1 cellular context compared by ENCODE assay signal in the genomic region with DNA sequence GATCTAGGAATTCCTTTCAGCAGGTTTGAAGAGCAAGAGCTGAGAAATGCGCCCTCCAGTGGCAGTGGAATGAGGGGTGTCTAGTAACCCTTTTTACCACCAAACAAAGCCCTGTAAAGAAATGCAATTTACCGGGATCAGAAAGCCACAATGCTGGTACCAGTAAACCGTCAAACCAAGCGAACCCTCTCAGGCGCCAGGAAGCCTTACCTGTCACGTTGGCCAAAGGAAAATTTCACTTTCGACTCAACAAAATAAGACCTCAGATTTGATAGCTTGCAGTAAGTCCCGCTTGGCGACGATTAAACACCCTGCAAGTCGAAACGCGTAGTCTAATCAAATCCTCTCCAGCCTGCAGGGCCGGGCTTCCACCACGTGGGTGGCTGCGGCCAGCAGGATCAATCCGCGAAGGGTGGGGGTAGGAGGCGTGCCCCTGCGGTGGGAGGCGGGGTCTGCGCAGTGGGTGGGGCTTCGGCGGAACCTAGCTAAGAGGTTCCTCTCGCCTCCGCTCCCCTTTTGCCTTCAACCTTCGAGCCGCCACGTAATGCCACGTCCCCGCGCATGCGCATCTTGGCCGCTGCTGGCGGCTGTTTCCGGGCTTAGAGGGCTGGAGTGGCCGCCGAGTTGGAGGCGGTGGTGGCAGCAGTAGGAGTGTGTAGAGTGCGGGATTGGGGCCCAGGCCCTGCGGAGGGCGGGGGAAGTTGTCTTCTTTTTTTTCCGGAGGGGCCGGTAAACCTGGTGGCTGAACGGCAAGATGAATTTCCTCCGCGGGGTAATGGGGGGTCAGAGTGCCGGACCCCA.
TF ChIP-seq lines count a peak whose summit lies in the region.

A gene with protein sequence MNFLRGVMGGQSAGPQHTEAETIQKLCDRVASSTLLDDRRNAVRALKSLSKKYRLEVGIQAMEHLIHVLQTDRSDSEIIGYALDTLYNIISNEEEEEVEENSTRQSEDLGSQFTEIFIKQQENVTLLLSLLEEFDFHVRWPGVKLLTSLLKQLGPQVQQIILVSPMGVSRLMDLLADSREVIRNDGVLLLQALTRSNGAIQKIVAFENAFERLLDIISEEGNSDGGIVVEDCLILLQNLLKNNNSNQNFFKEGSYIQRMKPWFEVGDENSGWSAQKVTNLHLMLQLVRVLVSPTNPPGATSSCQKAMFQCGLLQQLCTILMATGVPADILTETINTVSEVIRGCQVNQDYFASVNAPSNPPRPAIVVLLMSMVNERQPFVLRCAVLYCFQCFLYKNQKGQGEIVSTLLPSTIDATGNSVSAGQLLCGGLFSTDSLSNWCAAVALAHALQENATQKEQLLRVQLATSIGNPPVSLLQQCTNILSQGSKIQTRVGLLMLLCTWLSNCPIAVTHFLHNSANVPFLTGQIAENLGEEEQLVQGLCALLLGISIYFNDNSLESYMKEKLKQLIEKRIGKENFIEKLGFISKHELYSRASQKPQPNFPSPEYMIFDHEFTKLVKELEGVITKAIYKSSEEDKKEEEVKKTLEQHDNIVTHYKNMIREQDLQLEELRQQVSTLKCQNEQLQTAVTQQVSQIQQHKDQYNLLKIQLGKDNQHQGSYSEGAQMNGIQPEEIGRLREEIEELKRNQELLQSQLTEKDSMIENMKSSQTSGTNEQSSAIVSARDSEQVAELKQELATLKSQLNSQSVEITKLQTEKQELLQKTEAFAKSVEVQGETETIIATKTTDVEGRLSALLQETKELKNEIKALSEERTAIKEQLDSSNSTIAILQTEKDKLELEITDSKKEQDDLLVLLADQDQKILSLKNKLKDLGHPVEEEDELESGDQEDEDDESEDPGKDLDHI (plus strand): TSS at position 512 of the 801 bp plus-strand sequence. CDS start 243 bp downstream, at position 755.

TF ChIP-seq in HepG2, 621 proteins besides CTCF, POLR2A, EP300 and RAD21 (continued from another document and continues in another):
- TF ChIP-seq ZNF788 (CRISPR knock-in tag; IDR thresholded peaks at IDR 0.05; ENCODE audit: borderline replicate concordance) = peak; percentile 48; the same call in 1 of the 2 replicates
- TF ChIP-seq SRF (IDR thresholded peaks at IDR 0.05; ENCODE audit: low read depth, low read length) = 0 out of 2 replicates have a peak, but pooled peaks have one; percentile 41
- TF ChIP-seq EHMT2 (IDR thresholded peaks at IDR 0.05; ENCODE audit: borderline replicate concordance, low read depth, low read length) = no peak
- peak; percentile 63; the same call in 1 of the 2 replicates for TF ChIP-seq RXRA (CRISPR knock-in tag; IDR thresholded peaks at IDR 0.05)
- 0 out of 2 replicates have a peak, but pooled peaks have one; percentile 41 for TF ChIP-seq ZNF644 (CRISPR knock-in tag; IDR thresholded peaks at IDR 0.05; ENCODE audit: low read depth)
- peak; percentile 63 for TF ChIP-seq MTA1 (CRISPR knock-in tag; IDR thresholded peaks at IDR 0.05; ENCODE audit: borderline replicate concordance)
- TF ChIP-seq KMT2A (CRISPR knock-in tag; IDR thresholded peaks at IDR 0.05) = no peak; the same call in 1 of the 2 replicates
- TF ChIP-seq TEAD3 (CRISPR knock-in tag; optimal IDR thresholded peaks at IDR 0.05; ENCODE audit: borderline replicate concordance) = peak; percentile 55
- TF ChIP-seq, protein P1, sequence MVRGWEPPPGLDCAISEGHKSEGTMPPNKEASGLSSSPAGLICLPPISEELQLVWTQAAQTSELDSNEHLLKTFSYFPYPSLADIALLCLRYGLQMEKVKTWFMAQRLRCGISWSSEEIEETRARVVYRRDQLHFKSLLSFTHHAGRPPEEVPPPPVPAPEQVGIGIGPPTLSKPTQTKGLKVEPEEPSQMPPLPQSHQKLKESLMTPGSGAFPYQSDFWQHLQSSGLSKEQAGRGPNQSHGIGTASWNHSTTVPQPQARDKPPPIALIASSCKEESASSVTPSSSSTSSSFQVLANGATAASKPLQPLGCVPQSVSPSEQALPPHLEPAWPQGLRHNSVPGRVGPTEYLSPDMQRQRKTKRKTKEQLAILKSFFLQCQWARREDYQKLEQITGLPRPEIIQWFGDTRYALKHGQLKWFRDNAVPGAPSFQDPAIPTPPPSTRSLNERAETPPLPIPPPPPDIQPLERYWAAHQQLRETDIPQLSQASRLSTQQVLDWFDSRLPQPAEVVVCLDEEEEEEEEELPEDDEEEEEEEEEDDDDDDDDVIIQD (CRISPR knock-in tag; IDR thresholded peaks at IDR 0.05; ENCODE audit: low read depth) = peak; percentile 63
- no peak for TF ChIP-seq IKZF4 (CRISPR knock-in tag; IDR thresholded peaks at IDR 0.05; ENCODE audit: borderline replicate concordance, low read depth, not compliant biosample characterization)
- TF ChIP-seq MEF2D (CRISPR knock-in tag; IDR thresholded peaks at IDR 0.05) = peak; percentile 61; the same call in 1 of the 2 replicates
- TF ChIP-seq TAF1 (CRISPR knock-in tag; IDR thresholded peaks at IDR 0.05) = peak; percentile 89
- 0 out of 2 replicates have a peak, but pooled peaks have one; percentile 37 for TF ChIP-seq MIXL1 (CRISPR knock-in tag; IDR thresholded peaks at IDR 0.05)
- TF ChIP-seq, protein P2, sequence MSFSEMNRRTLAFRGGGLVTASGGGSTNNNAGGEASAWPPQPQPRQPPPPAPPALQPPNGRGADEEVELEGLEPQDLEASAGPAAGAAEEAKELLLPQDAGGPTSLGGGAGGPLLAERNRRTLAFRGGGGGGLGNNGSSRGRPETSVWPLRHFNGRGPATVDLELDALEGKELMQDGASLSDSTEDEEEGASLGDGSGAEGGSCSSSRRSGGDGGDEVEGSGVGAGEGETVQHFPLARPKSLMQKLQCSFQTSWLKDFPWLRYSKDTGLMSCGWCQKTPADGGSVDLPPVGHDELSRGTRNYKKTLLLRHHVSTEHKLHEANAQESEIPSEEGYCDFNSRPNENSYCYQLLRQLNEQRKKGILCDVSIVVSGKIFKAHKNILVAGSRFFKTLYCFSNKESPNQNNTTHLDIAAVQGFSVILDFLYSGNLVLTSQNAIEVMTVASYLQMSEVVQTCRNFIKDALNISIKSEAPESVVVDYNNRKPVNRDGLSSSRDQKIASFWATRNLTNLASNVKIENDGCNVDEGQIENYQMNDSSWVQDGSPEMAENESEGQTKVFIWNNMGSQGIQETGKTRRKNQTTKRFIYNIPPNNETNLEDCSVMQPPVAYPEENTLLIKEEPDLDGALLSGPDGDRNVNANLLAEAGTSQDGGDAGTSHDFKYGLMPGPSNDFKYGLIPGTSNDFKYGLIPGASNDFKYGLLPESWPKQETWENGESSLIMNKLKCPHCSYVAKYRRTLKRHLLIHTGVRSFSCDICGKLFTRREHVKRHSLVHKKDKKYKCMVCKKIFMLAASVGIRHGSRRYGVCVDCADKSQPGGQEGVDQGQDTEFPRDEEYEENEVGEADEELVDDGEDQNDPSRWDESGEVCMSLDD (CRISPR knock-in tag; IDR thresholded peaks at IDR 0.05; ENCODE audit: borderline replicate concordance) = peak; percentile 68; the same call in 1 of the 2 replicates
- TF ChIP-seq, protein P3, sequence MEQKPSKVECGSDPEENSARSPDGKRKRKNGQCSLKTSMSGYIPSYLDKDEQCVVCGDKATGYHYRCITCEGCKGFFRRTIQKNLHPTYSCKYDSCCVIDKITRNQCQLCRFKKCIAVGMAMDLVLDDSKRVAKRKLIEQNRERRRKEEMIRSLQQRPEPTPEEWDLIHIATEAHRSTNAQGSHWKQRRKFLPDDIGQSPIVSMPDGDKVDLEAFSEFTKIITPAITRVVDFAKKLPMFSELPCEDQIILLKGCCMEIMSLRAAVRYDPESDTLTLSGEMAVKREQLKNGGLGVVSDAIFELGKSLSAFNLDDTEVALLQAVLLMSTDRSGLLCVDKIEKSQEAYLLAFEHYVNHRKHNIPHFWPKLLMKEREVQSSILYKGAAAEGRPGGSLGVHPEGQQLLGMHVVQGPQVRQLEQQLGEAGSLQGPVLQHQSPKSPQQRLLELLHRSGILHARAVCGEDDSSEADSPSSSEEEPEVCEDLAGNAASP (CRISPR knock-in tag; IDR thresholded peaks at IDR 0.05; ENCODE audit: borderline replicate concordance) = peak; percentile 61; the same call in 1 of the 2 replicates
- TF ChIP-seq ZNF841 (CRISPR knock-in tag; IDR thresholded peaks at IDR 0.05; ENCODE audit: borderline replicate concordance) = peak; percentile 54; the same call in 1 of the 2 replicates
- peak; percentile 64 for TF ChIP-seq ZNF883 (CRISPR knock-in tag; IDR thresholded peaks at IDR 0.05; ENCODE audit: not compliant biosample characterization)
- 0 out of 2 replicates have a peak, but pooled peaks have one; percentile 27 for TF ChIP-seq FOSL2 (CRISPR knock-in tag; IDR thresholded peaks at IDR 0.05)
- TF ChIP-seq, protein P4, sequence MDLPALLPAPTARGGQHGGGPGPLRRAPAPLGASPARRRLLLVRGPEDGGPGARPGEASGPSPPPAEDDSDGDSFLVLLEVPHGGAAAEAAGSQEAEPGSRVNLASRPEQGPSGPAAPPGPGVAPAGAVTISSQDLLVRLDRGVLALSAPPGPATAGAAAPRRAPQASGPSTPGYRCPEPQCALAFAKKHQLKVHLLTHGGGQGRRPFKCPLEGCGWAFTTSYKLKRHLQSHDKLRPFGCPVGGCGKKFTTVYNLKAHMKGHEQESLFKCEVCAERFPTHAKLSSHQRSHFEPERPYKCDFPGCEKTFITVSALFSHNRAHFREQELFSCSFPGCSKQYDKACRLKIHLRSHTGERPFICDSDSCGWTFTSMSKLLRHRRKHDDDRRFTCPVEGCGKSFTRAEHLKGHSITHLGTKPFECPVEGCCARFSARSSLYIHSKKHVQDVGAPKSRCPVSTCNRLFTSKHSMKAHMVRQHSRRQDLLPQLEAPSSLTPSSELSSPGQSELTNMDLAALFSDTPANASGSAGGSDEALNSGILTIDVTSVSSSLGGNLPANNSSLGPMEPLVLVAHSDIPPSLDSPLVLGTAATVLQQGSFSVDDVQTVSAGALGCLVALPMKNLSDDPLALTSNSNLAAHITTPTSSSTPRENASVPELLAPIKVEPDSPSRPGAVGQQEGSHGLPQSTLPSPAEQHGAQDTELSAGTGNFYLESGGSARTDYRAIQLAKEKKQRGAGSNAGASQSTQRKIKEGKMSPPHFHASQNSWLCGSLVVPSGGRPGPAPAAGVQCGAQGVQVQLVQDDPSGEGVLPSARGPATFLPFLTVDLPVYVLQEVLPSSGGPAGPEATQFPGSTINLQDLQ (CRISPR knock-in tag; IDR thresholded peaks at IDR 0.05) = peak; percentile 55; the same call in 1 of the 2 replicates
- TF ChIP-seq HNF4G (IDR thresholded peaks at IDR 0.05; ENCODE audit: borderline replicate concordance, low read depth, low read length) = peak; percentile 19; the same call in 1 of the 2 replicates
- TF ChIP-seq HNF4G (CRISPR knock-in tag; IDR thresholded peaks at IDR 0.05; ENCODE audit: borderline replicate concordance, low read depth) = no peak
- TF ChIP-seq ZNF670 (CRISPR knock-in tag; IDR thresholded peaks at IDR 0.05; ENCODE audit: borderline replicate concordance) = no peak
- peak; percentile 64 for TF ChIP-seq POGZ (CRISPR knock-in tag; IDR thresholded peaks at IDR 0.05)
- TF ChIP-seq, protein P5, sequence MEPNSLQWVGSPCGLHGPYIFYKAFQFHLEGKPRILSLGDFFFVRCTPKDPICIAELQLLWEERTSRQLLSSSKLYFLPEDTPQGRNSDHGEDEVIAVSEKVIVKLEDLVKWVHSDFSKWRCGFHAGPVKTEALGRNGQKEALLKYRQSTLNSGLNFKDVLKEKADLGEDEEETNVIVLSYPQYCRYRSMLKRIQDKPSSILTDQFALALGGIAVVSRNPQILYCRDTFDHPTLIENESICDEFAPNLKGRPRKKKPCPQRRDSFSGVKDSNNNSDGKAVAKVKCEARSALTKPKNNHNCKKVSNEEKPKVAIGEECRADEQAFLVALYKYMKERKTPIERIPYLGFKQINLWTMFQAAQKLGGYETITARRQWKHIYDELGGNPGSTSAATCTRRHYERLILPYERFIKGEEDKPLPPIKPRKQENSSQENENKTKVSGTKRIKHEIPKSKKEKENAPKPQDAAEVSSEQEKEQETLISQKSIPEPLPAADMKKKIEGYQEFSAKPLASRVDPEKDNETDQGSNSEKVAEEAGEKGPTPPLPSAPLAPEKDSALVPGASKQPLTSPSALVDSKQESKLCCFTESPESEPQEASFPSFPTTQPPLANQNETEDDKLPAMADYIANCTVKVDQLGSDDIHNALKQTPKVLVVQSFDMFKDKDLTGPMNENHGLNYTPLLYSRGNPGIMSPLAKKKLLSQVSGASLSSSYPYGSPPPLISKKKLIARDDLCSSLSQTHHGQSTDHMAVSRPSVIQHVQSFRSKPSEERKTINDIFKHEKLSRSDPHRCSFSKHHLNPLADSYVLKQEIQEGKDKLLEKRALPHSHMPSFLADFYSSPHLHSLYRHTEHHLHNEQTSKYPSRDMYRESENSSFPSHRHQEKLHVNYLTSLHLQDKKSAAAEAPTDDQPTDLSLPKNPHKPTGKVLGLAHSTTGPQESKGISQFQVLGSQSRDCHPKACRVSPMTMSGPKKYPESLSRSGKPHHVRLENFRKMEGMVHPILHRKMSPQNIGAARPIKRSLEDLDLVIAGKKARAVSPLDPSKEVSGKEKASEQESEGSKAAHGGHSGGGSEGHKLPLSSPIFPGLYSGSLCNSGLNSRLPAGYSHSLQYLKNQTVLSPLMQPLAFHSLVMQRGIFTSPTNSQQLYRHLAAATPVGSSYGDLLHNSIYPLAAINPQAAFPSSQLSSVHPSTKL (CRISPR knock-in tag; IDR thresholded peaks at IDR 0.05) = 0 out of 2 replicates have a peak, but pooled peaks have one; percentile 31
- peak; percentile 73; the same call in 1 of the 2 replicates for TF ChIP-seq ZNF749 (CRISPR knock-in tag; IDR thresholded peaks at IDR 0.05; ENCODE audit: borderline replicate concordance)
- TF ChIP-seq ZNF605 (CRISPR knock-in tag; IDR thresholded peaks at IDR 0.05) = peak; percentile 49
- TF ChIP-seq BRCA1 (CRISPR knock-in tag; IDR thresholded peaks at IDR 0.05) = peak; percentile 24; the same call in 1 of the 2 replicates
- peak; percentile 60 for TF ChIP-seq ZMYM4 (CRISPR knock-in tag; IDR thresholded peaks at IDR 0.05)
- peak; percentile 25; the same call in 1 of the 2 replicates for TF ChIP-seq ZNF746 (CRISPR knock-in tag; IDR thresholded peaks at IDR 0.05)
- TF ChIP-seq, protein P6, sequence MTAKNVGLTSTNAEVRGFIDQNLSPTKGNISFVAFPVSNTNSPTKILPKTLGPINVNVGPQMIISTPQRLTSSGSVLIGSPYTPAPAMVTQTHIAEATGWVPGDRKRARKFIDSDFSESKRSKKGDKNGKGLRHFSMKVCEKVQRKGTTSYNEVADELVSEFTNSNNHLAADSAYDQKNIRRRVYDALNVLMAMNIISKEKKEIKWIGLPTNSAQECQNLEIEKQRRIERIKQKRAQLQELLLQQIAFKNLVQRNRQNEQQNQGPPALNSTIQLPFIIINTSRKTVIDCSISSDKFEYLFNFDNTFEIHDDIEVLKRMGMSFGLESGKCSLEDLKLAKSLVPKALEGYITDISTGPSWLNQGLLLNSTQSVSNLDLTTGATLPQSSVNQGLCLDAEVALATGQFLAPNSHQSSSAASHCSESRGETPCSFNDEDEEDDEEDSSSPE (CRISPR knock-in tag; IDR thresholded peaks at IDR 0.05) = no peak
- TF ChIP-seq ZNF619 (CRISPR knock-in tag; IDR thresholded peaks at IDR 0.05) = peak; percentile 22; the same call in 1 of the 2 replicates
- TF ChIP-seq, protein P7, sequence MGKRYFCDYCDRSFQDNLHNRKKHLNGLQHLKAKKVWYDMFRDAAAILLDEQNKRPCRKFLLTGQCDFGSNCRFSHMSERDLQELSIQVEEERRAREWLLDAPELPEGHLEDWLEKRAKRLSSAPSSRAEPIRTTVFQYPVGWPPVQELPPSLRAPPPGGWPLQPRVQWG (CRISPR knock-in tag; IDR thresholded peaks at IDR 0.05; ENCODE audit: borderline replicate concordance, low read depth) = no peak
- TF ChIP-seq ZNF678 (CRISPR knock-in tag; IDR thresholded peaks at IDR 0.05) = 0 out of 2 replicates have a peak, but pooled peaks have one; percentile 79
